10 cellular contexts compared by ENCODE assay signal in genomic region chr1:99717005-99717404, GRCh38.
"Had no signal": no experiment of that assay in that cellular context is flagged by ENCODE, and none has a peak within 500 bp of the region (broad histone marks: within the 10 kb centered on the region; RNA-seq: fewer than 3 reads in every experiment).

No MANE protein-coding gene starts in this region.

- H3K9me3 ChIP-seq: HAP-1 had no signal

- ATAC-seq: HCT116 had no signal

- H3K4me3 ChIP-seq: GM23248, HAP-1 had no signal

- H3K4me2 ChIP-seq: KMS-11 had no signal

- DNase-seq: GM23248, GOT3, H7, HFFc6, IMR-90, KBM-7 had no signal

- H2AFZ ChIP-seq: GM23248 had no signal

- H3K27ac ChIP-seq: GM23248, HL-60, KMS-11 had no signal

- H3K9ac ChIP-seq: GM23248, KMS-11 had no signal
